Comparison of ENCODE assay signal across 39 cellular contexts in the genomic region with DNA sequence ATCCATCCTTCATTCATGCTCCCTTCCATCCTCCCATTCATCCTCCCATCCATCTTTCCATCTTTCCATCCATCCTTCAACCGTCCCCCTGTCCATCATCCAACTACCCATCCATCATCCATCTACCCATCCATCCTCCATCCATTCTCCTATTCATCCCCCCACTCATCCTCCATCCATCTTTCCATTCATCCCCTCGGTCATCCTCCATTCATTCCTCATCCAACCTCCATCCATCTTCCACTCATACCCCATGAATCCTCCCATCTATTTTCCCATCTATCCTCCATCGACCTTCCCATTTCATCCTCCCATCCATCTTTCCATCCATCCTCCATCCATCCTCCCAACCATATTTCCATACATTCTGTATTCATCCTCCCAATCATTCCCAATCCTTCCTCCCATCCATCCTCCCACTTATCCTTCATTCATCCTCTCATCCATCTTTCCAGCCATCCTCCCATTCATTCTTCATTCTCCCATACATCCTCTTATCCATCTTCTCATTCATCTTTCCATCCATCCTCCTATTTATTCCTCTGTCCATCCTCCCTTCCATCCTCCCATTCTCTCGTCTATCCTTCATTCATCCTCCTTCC. TPM values are rescaled to one million over a fixed set of nuclear protein-coding genes. Genes with fewer than 3 reads are reported as not detected.
"Had no signal": no experiment of that assay in that cellular context is flagged by ENCODE, and none has a peak within 500 bp of the region (broad histone marks: within the 10 kb centered on the region; RNA-seq: fewer than 3 reads in every experiment).

No MANE protein-coding gene starts in this region.

- DNase-seq: Karpas-422, Kasumi-1, MG63, MM.1S, MV-4-11, NCI-H1048, NCI-H1092, NCI-H1092 treated with DMSO at 0.1 percent for 48 hours, NCI-H1105, NCI-H1105 treated with DMSO at 0.1 percent for 48 hours, NCI-H1417, NCI-H1417 treated with DMSO at 0.1 percent for 48 hours, NCI-H1436, NCI-H1436 treated with DMSO at 0.1 percent for 48 hours, NCI-H146, NCI-H1694, NCI-H1694 treated with DMSO at 0.1 percent for 48 hours, NCI-H187, NCI-H187 treated with DMSO at 0.1 percent for 48 hours, NCI-H1930, NCI-H2029, NCI-H2029 treated with DMSO at 0.1 percent for 48 hours, NCI-H2081, NCI-H2081 treated with DMSO at 0.1 percent for 48 hours, NCI-H2107, NCI-H2171, NCI-H2171 treated with DMSO at 0.1 percent for 48 hours, NCI-H2227 treated with DMSO at 0.1 percent for 48 hours, NCI-H226, NCI-H345, NCI-H446, NCI-H446 treated with DMSO at 0.1 percent for 48 hours, NCI-H510A, NCI-H510A treated with DMSO at 0.1 percent for 48 hours, NCI-H524 had no signal

- H3K36me3 ChIP-seq: MG63 had no signal

- H3K4me3 ChIP-seq: MG63 had no signal

RNA-seq across cellular contexts. Expression of gene IGLL1, which starts 29.9 kb away (rescaled TPM):
- total RNA-seq: LHCN-M2, M059J, MCF 10A, NCI-H460 had no signal
